8 cellular contexts compared by ENCODE assay signal in genomic region chr11:62612366-62613274, GRCh38. TPM values are rescaled to one million over a fixed set of nuclear protein-coding genes. Genes with fewer than 3 reads are reported as not detected.
DNase-seq lines count a peak whose midpoint lies in the region; ATAC-seq and TF ChIP-seq lines count a peak whose summit lies in the region.

Gene EML3 (minus strand): TSS chr11:62612775. CDS start chr11:62612457, 318 bp downstream.
Gene ROM1 (plus strand): TSS chr11:62613257. CDS start chr11:62613282, 25 bp downstream.

- intact Hi-C loops in activated CD4-positive, alpha-beta T cell treated with anti-CD3 and anti-CD28 coated beads, Interleukin-2, amount 10 ng/mL, durations not matched to agents 24 days and 14 days (cut with micrococcal nuclease) = loop anchor here (1.0 to 5.0 kb wide), 8 partner anchors 10 to 270 kb away; partner anchors contain the start of genes BSCL2, C11orf98, CSKMT and GANAB
- intact Hi-C loops in dendritic cell treated with granulocyte-macrophage colony-stimulating factor and Interleukin-4, amounts not matched to agents 40 ng/mL and 50 ng/mL, for 4 days (cut with micrococcal nuclease) = no loop called here

- TF ChIP-seq CTCF in liver (IDR thresholded peaks at IDR 0.05; ENCODE audit: low read depth, low read length, missing input control) = peak; percentile 77

- H3K4me3 Mint-ChIP-seq in activated CD4-positive, alpha-beta T cell treated with anti-CD3 and anti-CD28 coated beads, Interleukin-2, amount 10 ng/mL, durations not matched to agents 24 days and 14 days = peak within 1 kb of the TSS; percentile 98
- H3K4me3 Mint-ChIP-seq in dendritic cell treated with granulocyte-macrophage colony-stimulating factor and Interleukin-4, amounts not matched to agents 40 ng/mL and 50 ng/mL, for 4 days = peak within 1 kb of the TSS; percentile 100

- H3K4me3 ChIP-seq in liver (ENCODE audit: low read depth in 1 of 3, low read length in 3 of 3) = peak within 1 kb of the TSS; percentile 64 to 83 (median 76)

- no peaks in the 10 kb centered on the region for H3K27me3 Mint-ChIP-seq in activated CD4-positive, alpha-beta T cell treated with anti-CD3 and anti-CD28 coated beads, Interleukin-2, amount 10 ng/mL, durations not matched to agents 24 days and 14 days
- no peaks in the 10 kb centered on the region for H3K27me3 Mint-ChIP-seq in dendritic cell treated with granulocyte-macrophage colony-stimulating factor and Interleukin-4, amounts not matched to agents 40 ng/mL and 50 ng/mL, for 4 days

- H3K36me3 ChIP-seq in liver (ENCODE audit: control insufficient read depth in 4 of 4, insufficient read depth in 3 of 4, low read depth in 1 of 4, low read length in 3 of 4) = peaks cover 0 to 24% (median 2%) of the 10 kb centered on the region in 4 donors

- no peaks in the 10 kb centered on the region for H3K27me3 ChIP-seq in liver (ENCODE audit: control insufficient read depth in 4 of 4, insufficient read depth in 4 of 4, low read length in 3 of 4)

- H3K9ac ChIP-seq in liver (ENCODE audit: low read depth in 1 of 2, low read length in 2 of 2) = peak within 1 kb of the TSS; percentile 21 to 48

- peak in 1 of 2 donors; percentile 5 for TF ChIP-seq RAD21 in liver (IDR thresholded peaks at IDR 0.05)

- peaks cover 46% of the 10 kb centered on the region for H3K4me1 Mint-ChIP-seq in activated CD4-positive, alpha-beta T cell treated with anti-CD3 and anti-CD28 coated beads, Interleukin-2, amount 10 ng/mL, durations not matched to agents 24 days and 14 days
- H3K4me1 Mint-ChIP-seq in dendritic cell treated with granulocyte-macrophage colony-stimulating factor and Interleukin-4, amounts not matched to agents 40 ng/mL and 50 ng/mL, for 4 days (ENCODE audit: low read depth) = peaks cover 56% of the 10 kb centered on the region

- H3K27ac ChIP-seq in liver (ENCODE audit: low read depth in 1 of 2, low read length in 2 of 2) = peak within 1 kb of the TSS; percentile 76 to 88

- peak within 1 kb of the TSS; percentile 97 for H3K27ac Mint-ChIP-seq in activated CD4-positive, alpha-beta T cell treated with anti-CD3 and anti-CD28 coated beads, Interleukin-2, amount 10 ng/mL, durations not matched to agents 24 days and 14 days
- peak within 1 kb of the TSS; percentile 91 for H3K27ac Mint-ChIP-seq in dendritic cell treated with granulocyte-macrophage colony-stimulating factor and Interleukin-4, amounts not matched to agents 40 ng/mL and 50 ng/mL, for 4 days

- DNase-seq in AML-193 (lab: John Stamatoyannopoulos, UW) (peak; percentile 63 to 73), NCI-H510A (lab: John Stamatoyannopoulos, UW) (peak; percentile 86)
- peak; percentile 97 for DNase-seq in activated CD4-positive, alpha-beta T cell treated with anti-CD3 and anti-CD28 coated beads, Interleukin-2, amount 10 ng/mL, durations not matched to agents 24 days and 14 days
- peak; percentile 87 for DNase-seq in stimulated activated CD4-positive, alpha-beta T cell treated with anti-CD3 and anti-CD28 coated beads, Interleukin-4, amount 100 ng/mL, for 1 hour

- no peaks in the 10 kb centered on the region for H3K9me3 ChIP-seq in liver (ENCODE audit: control insufficient read depth in 4 of 4, low read length in 3 of 4)

- ATAC-seq in GM18907 (IDR thresholded peaks at IDR 0.05; ENCODE audit: unreplicated experiment) = peak; percentile 70
- peak; percentile 57 for ATAC-seq in HG03135 (IDR thresholded peaks at IDR 0.05; ENCODE audit: unreplicated experiment)

- peaks cover 44% of the 10 kb centered on the region for H3K36me3 Mint-ChIP-seq in activated CD4-positive, alpha-beta T cell treated with anti-CD3 and anti-CD28 coated beads, Interleukin-2, amount 10 ng/mL, durations not matched to agents 24 days and 14 days (ENCODE audit: low read depth)
- H3K36me3 Mint-ChIP-seq in dendritic cell treated with granulocyte-macrophage colony-stimulating factor and Interleukin-4, amounts not matched to agents 40 ng/mL and 50 ng/mL, for 4 days (ENCODE audit: low read depth) = peaks cover 79% of the 10 kb centered on the region

- H3K4me1 ChIP-seq in liver (ENCODE audit: control insufficient read depth in 4 of 4, insufficient read depth in 4 of 4, low read length in 3 of 4) = peaks cover 7 to 34% (median 20%) of the 10 kb centered on the region in 4 donors

- H3K9me3 Mint-ChIP-seq in activated CD4-positive, alpha-beta T cell treated with anti-CD3 and anti-CD28 coated beads, Interleukin-2, amount 10 ng/mL, durations not matched to agents 24 days and 14 days = no peaks in the 10 kb centered on the region
- H3K9me3 Mint-ChIP-seq in dendritic cell treated with granulocyte-macrophage colony-stimulating factor and Interleukin-4, amounts not matched to agents 40 ng/mL and 50 ng/mL, for 4 days = no peaks in the 10 kb centered on the region

- under 1% methylated on average over 89 of the region's 89 CpGs for WGBS in liver

TF ChIP-seq in liver, 16 proteins besides CTCF, POLR2A, EP300 and RAD21:
- peak; percentile 10 for TF ChIP-seq SP1 (IDR thresholded peaks at IDR 0.05)
- peak in 1 of 2 donors; percentile 6 for TF ChIP-seq HNF4A (conservative IDR thresholded peaks at IDR 0.05)
- TF ChIP-seq GABPA (IDR thresholded peaks at IDR 0.05 in 1 of 2, conservative IDR thresholded peaks at IDR 0.05 in 1 of 2) = peak in 1 of 2 donors; percentile 54
- TF ChIP-seq EGR1 (IDR thresholded peaks at IDR 0.05; ENCODE audit: low read depth in 2 of 2) = peak; percentile 75 to 85
- peak; percentile 71 for TF ChIP-seq NR2F2 (IDR thresholded peaks at IDR 0.05)
- TF ChIP-seq ATF3 (IDR thresholded peaks at IDR 0.05) = no peak
- TF ChIP-seq REST (IDR thresholded peaks at IDR 0.05) = no peak
- TF ChIP-seq JUND (IDR thresholded peaks at IDR 0.05) = no peak
- TF ChIP-seq YY1 (IDR thresholded peaks at IDR 0.05) = no peak

RNA-seq across cellular contexts. Expression of gene EML3, which starts in this region (rescaled TPM):
- total RNA-seq in activated CD4-positive, alpha-beta T cell treated with anti-CD3 and anti-CD28 coated beads, Interleukin-2, amount 10 ng/mL, durations not matched to agents 24 days and 14 days = 161 and 166 TPM in 2 replicates
- total RNA-seq in liver = 10 to 100 TPM in 1 of 2 donors, 1 to 10 TPM in 1; 6.0 to 17.2 TPM
- polyA plus RNA-seq in liver = 10 to 100 TPM in 1 of 2 donors, 1 to 10 TPM in 1; 9.9 to 19.3 TPM

RNA-seq across cellular contexts. Expression of gene ROM1, which starts in this region (rescaled TPM):
- total RNA-seq in activated CD4-positive, alpha-beta T cell treated with anti-CD3 and anti-CD28 coated beads, Interleukin-2, amount 10 ng/mL, durations not matched to agents 24 days and 14 days = 2.3 and 3.1 TPM in 2 replicates
- 1 to 10 TPM in 1 of 2 donors, under 1 TPM in 1; 0.84 to 1.3 TPM for total RNA-seq in liver
- 1 to 10 TPM in 1 of 2 donors, under 1 TPM in 1; 0.86 to 3.9 TPM for polyA plus RNA-seq in liver

Comparison
In these comparisons a context has a peak if more than half of its experiments do, and no peak if none do; other contexts are left out.
1. Peak in every context shown above with its lines: DNase-seq, ATAC-seq, H3K4me3 ChIP-seq and H3K27ac ChIP-seq.